ENCODE assay signal across 15 cellular contexts in the genomic region with DNA sequence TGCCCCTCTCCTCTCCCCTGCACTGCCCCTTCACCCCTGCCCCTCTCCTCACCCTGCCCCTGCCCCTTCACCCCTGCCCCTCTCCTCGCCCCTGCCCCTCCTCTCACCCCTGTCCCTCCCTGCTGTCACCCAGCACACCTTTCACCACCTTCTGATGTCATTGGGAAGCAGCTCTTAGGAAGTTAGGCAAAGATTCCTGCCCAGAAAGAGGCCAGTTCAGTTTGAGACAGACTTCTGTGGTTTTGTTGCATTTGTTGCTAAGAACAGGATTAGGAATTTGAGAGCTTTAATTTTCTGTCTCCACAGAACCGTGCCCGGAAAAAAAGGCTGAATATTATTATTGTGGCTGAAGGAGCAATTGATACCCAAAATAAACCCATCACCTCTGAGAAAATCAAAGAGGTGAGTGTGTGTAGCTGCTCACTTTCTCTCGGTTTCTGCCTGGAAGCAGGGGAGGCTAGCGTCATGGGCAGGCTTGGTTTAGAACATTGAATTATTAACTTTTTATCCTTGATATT. TPM values are rescaled to one million over a fixed set of nuclear protein-coding genes. Genes with fewer than 3 reads are reported as not detected.
DNase-seq lines count a peak whose midpoint lies in the region; ATAC-seq and TF ChIP-seq lines count a peak whose summit lies in the region.
"Had no signal": no experiment of that assay in that cellular context is flagged by ENCODE, and none has a peak within 500 bp of the region (broad histone marks: within the 10 kb centered on the region; RNA-seq: fewer than 3 reads in every experiment).

No MANE protein-coding gene starts in this region.

- peak overlapping the region; percentile 96 for H3K27ac Mint-ChIP-seq in osteocyte (ENCODE audit: unreplicated experiment)
- H3K27ac Mint-ChIP-seq: activated naive CD4-positive, alpha-beta T cell treated with anti-CD3 and anti-CD28 coated beads, Interleukin-2, amount 10 ng/mL, durations not matched to agents 7 days and 5 days; naive thymus-derived CD8-positive, alpha-beta T cell had no signal

- intact Hi-C loops in heart left ventricle (cut with DNase I) (loop anchor here in 1 of 10 donors (5.0 kb wide), 1 partner anchor 40 kb away; a partner anchor contains a TSS), cardiac septum (cut with DNase I) (loop anchor here (1.0 kb wide), 1 partner anchor 40 kb away; a partner anchor contains a TSS), vagina (cut with DNase I) (no loop called here)

- H3K4me1 ChIP-seq in heart left ventricle (peaks cover 0 to 65% (median 25%) of the 10 kb centered on the region in 12 donors), esophagus (ENCODE audit: control insufficient read depth in 2 of 2, insufficient read depth in 2 of 2, low read length in 1 of 2) (peaks cover 9 to 26% of the 10 kb centered on the region in 2 donors), vagina (peaks cover 6% of the 10 kb centered on the region)

- TF ChIP-seq POLR2A in heart left ventricle (IDR thresholded peaks at IDR 0.05), result no peak
- TF ChIP-seq POLR2A in vagina (IDR thresholded peaks at IDR 0.05), result no peak

- peak overlapping the region; percentile 55 for H3K4me3 Mint-ChIP-seq in osteocyte (ENCODE audit: unreplicated experiment)
- H3K4me3 Mint-ChIP-seq: activated naive CD4-positive, alpha-beta T cell treated with anti-CD3 and anti-CD28 coated beads, Interleukin-2, amount 10 ng/mL, durations not matched to agents 7 days and 5 days; naive thymus-derived CD8-positive, alpha-beta T cell had no signal

- TF ChIP-seq CTCF in heart left ventricle (IDR thresholded peaks at IDR 0.05), result no peak
- no peak for TF ChIP-seq CTCF in osteocyte (IDR thresholded peaks at IDR 0.05)
- no peak for TF ChIP-seq CTCF in vagina (IDR thresholded peaks at IDR 0.05)

- peaks cover 52% of the 10 kb centered on the region for H3K36me3 Mint-ChIP-seq in osteocyte (ENCODE audit: unreplicated experiment)

- H3K9me3 ChIP-seq in heart left ventricle (no peaks in the 10 kb centered on the region), esophagus (ENCODE audit: control insufficient read depth in 2 of 2, insufficient read depth in 1 of 2, low read depth in 1 of 2, low read length in 1 of 2) (no peaks in the 10 kb centered on the region), vagina (no peaks in the 10 kb centered on the region)

- no peak overlapping the region for H3K4me3 ChIP-seq in heart left ventricle
- H3K4me3 ChIP-seq in esophagus (ENCODE audit: low read depth in 1 of 2, low read length in 2 of 2), result no peak overlapping the region
- H3K4me3 ChIP-seq in vagina, result no peak overlapping the region

- ATAC-seq in heart left ventricle, result no peak
- ATAC-seq: naive thymus-derived CD8-positive, alpha-beta T cell had no signal

- H3K27me3 ChIP-seq in heart left ventricle (no peaks in the 10 kb centered on the region), esophagus (ENCODE audit: control insufficient read depth in 1 of 2, insufficient read depth in 2 of 2, low read length in 2 of 2) (no peaks in the 10 kb centered on the region), vagina (no peaks in the 10 kb centered on the region)

- H3K36me3 ChIP-seq in heart left ventricle, result peaks cover 0 to 80% (median 43%) of the 10 kb centered on the region in 9 donors
- peaks cover 7 to 32% of the 10 kb centered on the region in 2 donors for H3K36me3 ChIP-seq in esophagus (ENCODE audit: control insufficient read depth in 2 of 2, insufficient read depth in 2 of 2, low read length in 1 of 2)
- peaks cover 0 to 16% of the 10 kb centered on the region in 2 donors for H3K36me3 ChIP-seq in vagina

- no peaks in the 10 kb centered on the region for H3K9me3 Mint-ChIP-seq in osteocyte (ENCODE audit: unreplicated experiment)
- H3K9me3 Mint-ChIP-seq: activated naive CD4-positive, alpha-beta T cell treated with anti-CD3 and anti-CD28 coated beads, Interleukin-2, amount 10 ng/mL, durations not matched to agents 7 days and 5 days; naive thymus-derived CD8-positive, alpha-beta T cell had no signal

- DNase-seq in heart left ventricle (peak in 1 of 5 donors; percentile 27), cardiac septum (ENCODE audit: low spot score) (no peak), osteocyte (ENCODE audit: extremely low spot score, unreplicated experiment) (no peak), vagina (ENCODE audit: extremely low spot score in 2 of 2) (no peak), ecto neural progenitor cell (ENCODE audit: low spot score) (no peak)
- DNase-seq in activated CD4-positive, alpha-beta T cell treated with anti-CD3 and anti-CD28 coated beads, Interleukin-2, amount 50 U/mL, for 4 hours, result no peak
- no peak for DNase-seq in activated CD4-positive, alpha-beta T cell treated with anti-CD3 and anti-CD28 coated beads for 1 hour
- DNase-seq: 8988T; activated CD4-positive, alpha-beta T cell treated with anti-CD3 and anti-CD28 coated beads, Interleukin-2, amount 50 U/mL, for 48 hours; activated naive CD4-positive, alpha-beta T cell treated with anti-CD3 and anti-CD28 coated beads, Interleukin-2, amount 10 ng/mL, durations not matched to agents 7 days and 5 days; effector memory CD4-positive, alpha-beta T cell; H7; naive thymus-derived CD8-positive, alpha-beta T cell; NCI-H2081 treated with DMSO at 0.1 percent for 48 hours had no signal

- H3K27me3 Mint-ChIP-seq in osteocyte (ENCODE audit: unreplicated experiment), result no peaks in the 10 kb centered on the region
- H3K27me3 Mint-ChIP-seq: activated naive CD4-positive, alpha-beta T cell treated with anti-CD3 and anti-CD28 coated beads, Interleukin-2, amount 10 ng/mL, durations not matched to agents 7 days and 5 days; naive thymus-derived CD8-positive, alpha-beta T cell had no signal

- H3K4me1 Mint-ChIP-seq in osteocyte (ENCODE audit: unreplicated experiment), result peaks cover 18% of the 10 kb centered on the region
- H3K4me1 Mint-ChIP-seq: activated naive CD4-positive, alpha-beta T cell treated with anti-CD3 and anti-CD28 coated beads, Interleukin-2, amount 10 ng/mL, durations not matched to agents 7 days and 5 days had no signal

- 45 to 68% (median 64%) methylated on average over 4 to 5 of the region's 5 CpGs for WGBS in heart left ventricle, 4 donors
- 48 to 49% methylated on average over 4 to 5 of the region's 5 CpGs for WGBS in esophagus, 2 donors

- peak overlapping the region; percentile 57 to 91 (median 78) for H3K27ac ChIP-seq in heart left ventricle
- peak overlapping the region; percentile 91 to 94 for H3K27ac ChIP-seq in esophagus (ENCODE audit: low read depth in 2 of 2, low read length in 1 of 2)
- H3K27ac ChIP-seq in vagina, result peak overlapping the region; percentile 57

RNA-seq across cellular contexts. Expression of a gene that starts 39.6 kb away (rescaled TPM):
- total RNA-seq in heart left ventricle (100 to 1,000 TPM; 141 to 318 (median 183) TPM), cardiac septum (215 TPM), osteocyte (150 and 158 TPM in 2 replicates), vagina (46.7 TPM)
- polyA plus RNA-seq in heart left ventricle (100 to 1,000 TPM in 1 of 2 donors, 10 to 100 TPM in 1; 68.0 to 231 TPM), esophagus (10 to 100 TPM; 43.9 to 66.9 TPM)
